ENCODE assay signal across 9 cellular contexts in the genomic region with DNA sequence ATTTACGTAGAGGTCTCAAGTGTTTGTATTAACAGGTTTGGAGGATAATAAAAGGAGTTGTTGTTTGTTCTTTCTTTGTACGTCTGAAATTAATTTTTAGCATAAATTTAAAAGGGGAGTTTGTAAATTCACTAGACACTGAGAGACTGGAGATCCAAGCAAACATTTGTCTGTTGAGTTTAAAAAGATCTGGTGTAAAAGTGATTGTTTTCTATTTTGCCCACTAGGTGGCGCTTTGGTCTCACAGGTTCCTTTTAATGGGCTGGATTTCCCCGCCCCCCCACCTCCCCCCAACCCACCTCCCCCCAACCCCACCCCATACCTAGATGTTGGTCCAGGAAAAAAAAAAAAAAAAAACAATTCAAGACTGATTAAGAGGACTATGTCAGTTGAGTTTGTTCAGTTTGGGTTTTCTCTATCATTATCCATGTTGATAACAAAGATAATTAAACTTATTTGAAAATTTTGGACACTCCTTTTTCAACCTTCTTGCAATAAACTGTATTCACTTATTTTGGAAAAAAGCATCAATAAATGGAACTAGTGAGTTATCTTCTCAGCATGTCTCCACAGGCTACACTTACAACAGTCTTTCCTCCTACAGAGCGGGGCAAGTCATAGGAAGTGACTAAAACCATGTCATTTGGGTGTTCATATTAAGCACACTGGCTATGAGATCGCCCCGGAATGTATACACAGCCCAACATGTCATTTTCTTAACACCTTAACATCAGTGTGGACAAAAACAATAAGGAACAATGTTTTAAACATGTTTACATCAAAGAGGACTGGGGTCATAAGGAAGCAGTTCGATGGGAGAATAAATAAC.
DNase-seq lines count a peak whose midpoint lies in the region; FAIRE-seq and TF ChIP-seq lines count a peak whose summit lies in the region.
"Had no signal": no experiment of that assay in that cellular context is flagged by ENCODE, and none has a peak within 500 bp of the region (broad histone marks: within the 10 kb centered on the region; RNA-seq: fewer than 3 reads in every experiment).

No MANE protein-coding gene starts in this region.

- intact Hi-C loops in prostate gland (cut with DNase I): loop anchor here (5.0 to 10.0 kb wide), 2 partner anchors 233 to 346 kb away; no protein-coding TSS in a partner anchor

- H3K27ac Mint-ChIP-seq in activated naive CD8-positive, alpha-beta T cell treated with anti-CD3 and anti-CD28 coated beads for 36 hours: no peak overlapping the region

- H3K27me3 Mint-ChIP-seq in activated naive CD8-positive, alpha-beta T cell treated with anti-CD3 and anti-CD28 coated beads for 36 hours: peaks cover 3% of the 10 kb centered on the region

- no peak for FAIRE-seq in GM19239 (lab: Jason Lieb, UNC)

- no peaks in the 10 kb centered on the region for H3K36me3 ChIP-seq in H7 (replicated peaks; ENCODE audit: control insufficient read depth, insufficient read depth, low read length)
- H3K36me3 ChIP-seq in NT2/D1 (ENCODE audit: insufficient read depth, insufficient read length, low read length): no peaks in the 10 kb centered on the region
- no peaks in the 10 kb centered on the region for H3K36me3 ChIP-seq in prostate gland
- H3K36me3 ChIP-seq: uterus had no signal

- H3K4me1 Mint-ChIP-seq in activated naive CD8-positive, alpha-beta T cell treated with anti-CD3 and anti-CD28 coated beads for 36 hours: no peaks in the 10 kb centered on the region

- DNase-seq in CD1c-positive myeloid dendritic cell (ENCODE audit: extremely low spot score): peak; percentile 47
- DNase-seq in H7: peak; percentile 45
- DNase-seq in NT2/D1 (ENCODE audit: low read depth, low spot score): peak; percentile 11
- no peak for DNase-seq in epithelial cell of proximal tubule (ENCODE audit: low read depth)
- DNase-seq in prostate gland (ENCODE audit: low spot score): peak; percentile 25
- no peak for DNase-seq in activated naive CD8-positive, alpha-beta T cell treated with anti-CD3 and anti-CD28 coated beads for 36 hours
- DNase-seq in GM19239 (ENCODE audit: insufficient read length, low spot score): no peak
- no peak for DNase-seq in mucosa of gallbladder (ENCODE audit: low spot score)

- no peak overlapping the region for H3K4me3 Mint-ChIP-seq in activated naive CD8-positive, alpha-beta T cell treated with anti-CD3 and anti-CD28 coated beads for 36 hours

- H3K27me3 ChIP-seq in H7 (ENCODE audit: control insufficient read depth, insufficient read depth, low read length) (no peaks in the 10 kb centered on the region), NT2/D1 (ENCODE audit: insufficient read depth, insufficient read length) (no peaks in the 10 kb centered on the region), prostate gland (replicated peaks; ENCODE audit: insufficient read depth) (no peaks in the 10 kb centered on the region)
- H3K27me3 ChIP-seq: uterus had no signal

- no peak for TF ChIP-seq POLR2A in prostate gland (IDR thresholded peaks at IDR 0.05)

- no peak overlapping the region for H3K9ac ChIP-seq in NT2/D1 (ENCODE audit: insufficient read length, low read depth)

- H3K27ac ChIP-seq in prostate gland: no peak overlapping the region
- H3K27ac ChIP-seq: uterus had no signal

- H3K4me3 ChIP-seq in H7 (ENCODE audit: insufficient read depth, low read depth, low read length) (no peak overlapping the region), NT2/D1 (ENCODE audit: insufficient read length, low read depth) (no peak overlapping the region), epithelial cell of proximal tubule (ENCODE audit: low read depth, low read length) (no peak overlapping the region), prostate gland (no peak overlapping the region)
- H3K4me3 ChIP-seq: uterus had no signal

- TF ChIP-seq CTCF in epithelial cell of proximal tubule (conservative IDR thresholded peaks at IDR 0.05; ENCODE audit: low read depth, low read length) (peak; percentile 46), prostate gland (IDR thresholded peaks at IDR 0.05) (peak; percentile 37 to 80 (median 46))

- H3K9me3 ChIP-seq in NT2/D1 (ENCODE audit: insufficient read depth, low read length) (no peaks in the 10 kb centered on the region), prostate gland (no peaks in the 10 kb centered on the region)
- H3K9me3 ChIP-seq: uterus had no signal

- 38% methylated on average over 8 of the region's 8 CpGs for WGBS in prostate gland

- H3K36me3 Mint-ChIP-seq in activated naive CD8-positive, alpha-beta T cell treated with anti-CD3 and anti-CD28 coated beads for 36 hours: no peaks in the 10 kb centered on the region

- no peaks in the 10 kb centered on the region for H3K9me3 Mint-ChIP-seq in activated naive CD8-positive, alpha-beta T cell treated with anti-CD3 and anti-CD28 coated beads for 36 hours

- H3K4me1 ChIP-seq in NT2/D1 (ENCODE audit: insufficient read depth, insufficient read length) (no peaks in the 10 kb centered on the region), prostate gland (replicated peaks) (no peaks in the 10 kb centered on the region)

Comparison
In these comparisons a context has a peak if more than half of its experiments do, and no peak if none do; other contexts are left out.
1. DNase-seq: peak in CD1c-positive myeloid dendritic cell (single experiment), H7 (single experiment), NT2/D1 (single experiment) and prostate gland (single experiment); none in epithelial cell of proximal tubule (single experiment), activated naive CD8-positive, alpha-beta T cell treated with anti-CD3 and anti-CD28 coated beads for 36 hours (single experiment), GM19239 (single experiment) and mucosa of gallbladder (single experiment).